ENCODE assay signal across 8 cellular contexts in the genomic region with DNA sequence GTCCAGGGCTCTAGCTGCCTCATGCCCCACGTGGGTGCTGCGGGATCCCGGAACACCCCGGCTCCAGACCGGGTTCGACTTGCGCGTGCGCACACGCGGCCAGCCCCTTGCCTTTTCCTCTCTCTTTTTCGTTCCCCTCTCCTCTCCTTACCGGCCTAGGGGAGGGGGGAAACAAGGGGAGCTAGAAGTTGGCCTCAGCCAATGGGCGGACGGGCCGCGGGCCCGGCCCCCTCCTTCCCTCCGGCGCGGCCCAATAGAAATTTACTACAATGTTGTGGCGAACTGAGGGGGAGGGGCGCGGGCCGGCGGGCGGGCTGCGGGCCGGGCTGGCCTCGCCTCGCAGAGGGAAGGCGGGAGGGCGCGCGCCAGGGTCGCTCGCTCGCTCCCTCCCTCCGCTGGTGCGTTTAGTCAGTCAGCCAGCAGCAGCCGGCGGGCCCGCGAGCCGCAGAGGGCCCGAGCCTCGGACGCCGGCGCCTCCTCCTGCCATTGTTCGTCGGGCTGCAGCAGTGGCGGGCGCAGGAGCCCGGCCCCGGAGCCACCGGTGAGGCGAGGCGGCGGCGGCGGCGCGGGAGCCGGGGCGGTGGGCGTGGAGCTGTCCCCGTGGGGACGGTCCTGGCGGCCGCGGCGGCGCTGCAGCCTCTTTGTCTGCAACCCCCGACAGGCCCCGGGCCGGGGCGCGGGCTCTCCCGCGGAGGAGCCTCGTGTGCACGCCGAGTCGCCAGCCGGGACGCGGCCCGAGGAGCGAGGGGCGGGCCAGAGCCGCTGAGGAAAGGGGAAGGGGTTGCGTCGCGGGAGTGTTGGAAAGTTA. TPM values are rescaled to one million over a fixed set of nuclear protein-coding genes. Genes with fewer than 3 reads are reported as not detected.
DNase-seq lines count a peak whose midpoint lies in the region; ATAC-seq, FAIRE-seq and TF ChIP-seq lines count a peak whose summit lies in the region.

A gene (plus strand): TSS at position 342 of the 808 bp plus-strand sequence. CDS start 72,869 bp downstream, outside the sequence.

- DNase-seq in NCI-H2029 (lab: John Stamatoyannopoulos, UW): peak; percentile 89
- DNase-seq in T-helper 9 cell: peak; percentile 87
- DNase-seq in astrocyte (ENCODE audit: low read depth): peak; percentile 77
- DNase-seq in hippocampal formation (lab: John Stamatoyannopoulos, UW): peak; percentile 78 to 83
- peak; percentile 72 for DNase-seq in renal cortical epithelial cell (ENCODE audit: low read depth)
- peak in 1 of 2 donors; percentile 93 for DNase-seq in vagina (ENCODE audit: extremely low spot score in 2 of 2)

- H4K20me1 ChIP-seq in astrocyte (ENCODE audit: insufficient read depth, low read length): peaks cover 8% of the 10 kb centered on the region

- peaks cover 7% of the 10 kb centered on the region for H3K4me1 ChIP-seq in astrocyte (ENCODE audit: insufficient read depth, low read length)
- peaks cover 13% of the 10 kb centered on the region for H3K4me1 ChIP-seq in vagina

- H3K4me3 ChIP-seq in astrocyte (ENCODE audit: insufficient read depth, low read depth, low read length) (peak within 1 kb of the TSS; percentile 66), vagina (peak within 1 kb of the TSS; percentile 66 to 78)

- FAIRE-seq in astrocyte (lab: Jason Lieb, UNC): no peak

- H3K4me3 Mint-ChIP-seq in astrocyte (ENCODE audit: unreplicated experiment): peak within 1 kb of the TSS; percentile 96

- H3K4me1 Mint-ChIP-seq in astrocyte (ENCODE audit: low read depth, unreplicated experiment): no peaks in the 10 kb centered on the region

- H3K9me3 Mint-ChIP-seq in astrocyte (ENCODE audit: unreplicated experiment): no peaks in the 10 kb centered on the region

- intact Hi-C loops in vagina (cut with DNase I): no loop called here

- no peaks in the 10 kb centered on the region for H3K27me3 Mint-ChIP-seq in astrocyte (ENCODE audit: low read depth, unreplicated experiment)

- H3K4me2 ChIP-seq in astrocyte (ENCODE audit: low read length): peak within 1 kb of the TSS; percentile 95

- peak within 1 kb of the TSS; percentile 60 for H3K9ac ChIP-seq in astrocyte (ENCODE audit: low read length)

- peak in 1 of 2 donors; percentile 59 for TF ChIP-seq POLR2A in vagina (IDR thresholded peaks at IDR 0.05)

- H3K79me2 ChIP-seq in astrocyte (ENCODE audit: insufficient read depth, low read length): no peaks in the 10 kb centered on the region

- peak within 1 kb of the TSS; percentile 78 for H2AFZ ChIP-seq in astrocyte (ENCODE audit: low read depth, low read length)

- H3K9me3 ChIP-seq in astrocyte (ENCODE audit: insufficient read depth, low read depth, low read length) (no peaks in the 10 kb centered on the region), vagina (no peaks in the 10 kb centered on the region)

- H3K36me3 Mint-ChIP-seq in astrocyte (ENCODE audit: low read depth, unreplicated experiment): peaks cover 2% of the 10 kb centered on the region

- no peak within 1 kb of the TSS for H3K27ac ChIP-seq in astrocyte (ENCODE audit: low read depth, low read length)
- H3K27ac ChIP-seq in vagina: peak within 1 kb of the TSS; percentile 84

- H3K36me3 ChIP-seq in astrocyte (ENCODE audit: insufficient read depth, low read length): no peaks in the 10 kb centered on the region
- no peaks in the 10 kb centered on the region for H3K36me3 ChIP-seq in vagina

- peak; percentile 91 for ATAC-seq in GM18498 (IDR thresholded peaks at IDR 0.05; ENCODE audit: unreplicated experiment)
- ATAC-seq in HG02970 (IDR thresholded peaks at IDR 0.05; ENCODE audit: low FRiP score, unreplicated experiment): peak; percentile 74

- no peak within 1 kb of the TSS for H3K27ac Mint-ChIP-seq in astrocyte (ENCODE audit: unreplicated experiment)

- H3K27me3 ChIP-seq in astrocyte (ENCODE audit: insufficient read depth, low read length) (no peaks in the 10 kb centered on the region), vagina (no peaks in the 10 kb centered on the region)

- no peak for TF ChIP-seq CTCF in astrocyte (IDR thresholded peaks at IDR 0.05; ENCODE audit: insufficient read depth, low read depth, low read length)
- TF ChIP-seq CTCF in vagina (IDR thresholded peaks at IDR 0.05): no peak

RNA-seq across cellular contexts. Expression of the gene that starts here (rescaled TPM):
- 13.9 and 14.2 TPM in 2 replicates for total RNA-seq in astrocyte
- total RNA-seq in renal cortical epithelial cell: 18.8 and 22.5 TPM in 2 replicates
- 39.8 TPM for total RNA-seq in vagina
